Comparison of ENCODE assay signal across 15 cellular contexts in genomic region chr6:4225207-4225872, GRCh38.
DNase-seq lines count a peak whose midpoint lies in the region; ATAC-seq and TF ChIP-seq lines count a peak whose summit lies in the region.
"Had no signal": no experiment of that assay in that cellular context is flagged by ENCODE, and none has a peak within 500 bp of the region (broad histone marks: within the 10 kb centered on the region; RNA-seq: fewer than 3 reads in every experiment).

No MANE protein-coding gene starts in this region.

- peaks cover 4% of the 10 kb centered on the region for H3K9me3 ChIP-seq in T-helper 17 cell (ENCODE audit: control insufficient read depth, low read length, poor library complexity, severe bottlenecking)
- H3K9me3 ChIP-seq: neutrophil had no signal

- H3K4me3 Mint-ChIP-seq in progenitor cell of endocrine pancreas (ENCODE audit: low read depth) (no peak overlapping the region), T-helper 17 cell (no peak overlapping the region)
- H3K4me3 Mint-ChIP-seq in activated CD4-positive, alpha-beta memory T cell treated with anti-CD3 and anti-CD28 coated beads, Interleukin-2, amount 10 ng/mL, durations not matched to agents 7 days and 5 days = no peak overlapping the region
- H3K4me3 Mint-ChIP-seq: T-cell had no signal

- H3K27ac Mint-ChIP-seq in progenitor cell of endocrine pancreas = peak overlapping the region; percentile 93
- no peak overlapping the region for H3K27ac Mint-ChIP-seq in T-helper 17 cell
- H3K27ac Mint-ChIP-seq in activated CD4-positive, alpha-beta memory T cell treated with anti-CD3 and anti-CD28 coated beads, Interleukin-2, amount 10 ng/mL, durations not matched to agents 7 days and 5 days = no peak overlapping the region
- H3K27ac Mint-ChIP-seq: T-cell had no signal

- ATAC-seq in T-helper 17 cell = no peak
- ATAC-seq: T-cell had no signal

- H3K4me1 Mint-ChIP-seq in progenitor cell of endocrine pancreas (ENCODE audit: low read depth) (peaks cover 23% of the 10 kb centered on the region), T-helper 17 cell (no peaks in the 10 kb centered on the region)
- no peaks in the 10 kb centered on the region for H3K4me1 Mint-ChIP-seq in activated CD4-positive, alpha-beta memory T cell treated with anti-CD3 and anti-CD28 coated beads, Interleukin-2, amount 10 ng/mL, durations not matched to agents 7 days and 5 days
- H3K4me1 Mint-ChIP-seq: T-cell had no signal

- POLR2A ChIA-PET in activated CD4-positive, alpha-beta memory T cell treated with anti-CD3 and anti-CD28 coated beads, Interleukin-2, amount 10 ng/mL, durations not matched to agents 7 days and 5 days (lab: Charles Lee) = no interaction called here

- peaks cover 2% of the 10 kb centered on the region for H3K36me3 Mint-ChIP-seq in progenitor cell of endocrine pancreas (ENCODE audit: insufficient read depth)
- H3K36me3 Mint-ChIP-seq in T-helper 17 cell (ENCODE audit: low read depth) = peaks cover 4% of the 10 kb centered on the region
- no peaks in the 10 kb centered on the region for H3K36me3 Mint-ChIP-seq in activated CD4-positive, alpha-beta memory T cell treated with anti-CD3 and anti-CD28 coated beads, Interleukin-2, amount 10 ng/mL, durations not matched to agents 7 days and 5 days (ENCODE audit: low read depth)
- H3K36me3 Mint-ChIP-seq: T-cell had no signal

- peak; percentile 48 for TF ChIP-seq CTCF in progenitor cell of endocrine pancreas (IDR thresholded peaks at IDR 0.05; ENCODE audit: unreplicated experiment)

- peaks cover 10% of the 10 kb centered on the region for H3K9me3 Mint-ChIP-seq in progenitor cell of endocrine pancreas (ENCODE audit: low read depth)
- H3K9me3 Mint-ChIP-seq in activated CD4-positive, alpha-beta memory T cell treated with anti-CD3 and anti-CD28 coated beads, Interleukin-2, amount 10 ng/mL, durations not matched to agents 7 days and 5 days = no peaks in the 10 kb centered on the region

- H3K27me3 Mint-ChIP-seq in progenitor cell of endocrine pancreas (peaks cover 3% of the 10 kb centered on the region), T-helper 17 cell (peaks cover 6% of the 10 kb centered on the region)
- peaks cover 5% of the 10 kb centered on the region for H3K27me3 Mint-ChIP-seq in activated CD4-positive, alpha-beta memory T cell treated with anti-CD3 and anti-CD28 coated beads, Interleukin-2, amount 10 ng/mL, durations not matched to agents 7 days and 5 days

- CTCF ChIA-PET in activated CD4-positive, alpha-beta memory T cell treated with anti-CD3 and anti-CD28 coated beads, Interleukin-2, amount 10 ng/mL, durations not matched to agents 7 days and 5 days (lab: Charles Lee) = interaction anchor here (0.6 kb wide), 1 partner anchor 945 kb away, joined by 3 read pairs; no protein-coding TSS in a partner anchor

- DNase-seq in NCI-H524 (lab: John Stamatoyannopoulos, UW) (peak; percentile 33 to 60), NCI-H524 treated with DMSO at 0.1 percent for 48 hours (lab: John Stamatoyannopoulos, UW) (no peak), NCI-H2029 treated with DMSO at 0.1 percent for 48 hours (lab: John Stamatoyannopoulos, UW) (peak; percentile 32), dermis blood vessel endothelial cell (peak; percentile 22), progenitor cell of endocrine pancreas (ENCODE audit: low spot score, unreplicated experiment) (peak; percentile 52), T-helper 17 cell (no peak)
- DNase-seq in activated CD4-positive, alpha-beta memory T cell treated with anti-CD3 and anti-CD28 coated beads, Interleukin-2, amount 10 ng/mL, durations not matched to agents 7 days and 5 days = no peak
- DNase-seq in activated naive CD4-positive, alpha-beta T cell (lab: John Stamatoyannopoulos, UW) = no peak
- DNase-seq: activated CD4-positive, CD25-positive, alpha-beta regulatory T cell treated with anti-CD3 and anti-CD28 coated beads, Interleukin-2, amount 50 U/mL, for 72 hours; activated naive CD4-positive, alpha-beta T cell treated with anti-CD3 and anti-CD28 coated beads, Interleukin-2, amount 50 U/mL, for 16 hours; cerebellar nuclear complex; NCI-H2171; PC-9; T-cell had no signal

Comparison
In these comparisons a context has a peak if more than half of its experiments do, and no peak if none do; other contexts are left out.
1. DNase-seq: peak in NCI-H524 (2 of 2), NCI-H2029 treated with DMSO at 0.1 percent for 48 hours (single experiment), dermis blood vessel endothelial cell (single experiment) and progenitor cell of endocrine pancreas (single experiment); none in NCI-H524 treated with DMSO at 0.1 percent for 48 hours (single experiment), T-helper 17 cell (0 of 3), activated CD4-positive, alpha-beta memory T cell treated with anti-CD3 and anti-CD28 coated beads, Interleukin-2, amount 10 ng/mL, durations not matched to agents 7 days and 5 days (single experiment) and activated naive CD4-positive, alpha-beta T cell (0 of 4).